ENCODE assay signal across 8 cellular contexts in genomic region chr16:8797364-8798173, GRCh38. TPM values are rescaled to one million over a fixed set of nuclear protein-coding genes. Genes with fewer than 3 reads are reported as not detected.
DNase-seq lines count a peak whose midpoint lies in the region; ATAC-seq and TF ChIP-seq lines count a peak whose summit lies in the region.

Gene PMM2, plus strand, starts transcription at chr16:8797839. Its CDS starts 44 bp downstream, at chr16:8797883.
A gene with protein sequence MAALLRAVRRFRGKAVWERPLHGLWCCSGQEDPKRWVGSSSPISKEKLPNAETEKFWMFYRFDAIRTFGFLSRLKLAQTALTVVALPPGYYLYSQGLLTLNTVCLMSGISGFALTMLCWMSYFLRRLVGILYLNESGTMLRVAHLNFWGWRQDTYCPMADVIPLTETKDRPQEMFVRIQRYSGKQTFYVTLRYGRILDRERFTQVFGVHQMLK (minus strand): TSS chr16:8797639. CDS start chr16:8797614, 25 bp downstream.

- H3K36me3 Mint-ChIP-seq in activated B cell treated with CpG ODN at 0.5 μM for 24 hours (ENCODE audit: low read depth) (peaks cover 26% of the 10 kb centered on the region), immature natural killer cell (peaks cover 0 to 7% (median 0%) of the 10 kb centered on the region in 3 donors)

- H3K4me3 Mint-ChIP-seq in activated B cell treated with CpG ODN at 0.5 μM for 24 hours (peak within 1 kb of the TSS; percentile 98), immature natural killer cell (peak within 1 kb of the TSS; percentile 92 to 97 (median 93))

- POLR2A ChIA-PET in activated B cell treated with CpG ODN at 0.5 μM for 24 hours (lab: Charles Lee): interaction anchor here (0.5 to 2.5 kb wide), 13 partner anchors 59 to 337 kb away, joined by 3 to 28 read pairs (median 4); partner anchors contain the start of genes ABAT, CARHSP1, HAPSTR1 and METTL22

- TF ChIP-seq CTCF in AG09319 (IDR thresholded peaks at IDR 0.05; ENCODE audit: low read depth, low read length): no peak
- no peak for TF ChIP-seq CTCF in activated B cell treated with CpG ODN at 0.5 μM for 24 hours (IDR thresholded peaks at IDR 0.05)

- H3K27ac ChIP-seq in caudate nucleus (ENCODE audit: low read depth, low read length): peak within 1 kb of the TSS; percentile 20

- H3K27me3 Mint-ChIP-seq in activated B cell treated with CpG ODN at 0.5 μM for 24 hours: no peaks in the 10 kb centered on the region
- H3K27me3 Mint-ChIP-seq in immature natural killer cell (ENCODE audit: low read depth in 3 of 3): peaks cover 5 to 7% (median 6%) of the 10 kb centered on the region in 3 donors

- H3K27ac Mint-ChIP-seq in activated B cell treated with CpG ODN at 0.5 μM for 24 hours (peak within 1 kb of the TSS; percentile 87), immature natural killer cell (peak within 1 kb of the TSS; percentile 86 to 93 (median 90))

- intact Hi-C loops in activated B cell treated with CpG ODN at 0.5 μM for 24 hours (cut with micrococcal nuclease): loop anchor here (1.0 to 5.0 kb wide), 10 partner anchors 72 to 340 kb away; partner anchors contain the start of genes ABAT, CARHSP1, HAPSTR1 and METTL22

- DNase-seq in AG09319 (ENCODE audit: extremely low read depth, low read depth) (peak; percentile 86), NCI-H345 (lab: John Stamatoyannopoulos, UW) (peak; percentile 96), activated B cell treated with CpG ODN at 0.5 μM for 24 hours (peak; percentile 91), caudate nucleus (lab: John Stamatoyannopoulos, UW) (peak; percentile 72 to 99 (median 97)), immature natural killer cell (peak; percentile 94 to 95 (median 94)), smooth muscle cell of the brain vasculature (ENCODE audit: low read depth, low spot score) (peak; percentile 89)

- ATAC-seq in GM19025 (IDR thresholded peaks at IDR 0.05; ENCODE audit: low read depth, unreplicated experiment) (peak; percentile 94), HG03280 (IDR thresholded peaks at IDR 0.05; ENCODE audit: unreplicated experiment) (peak; percentile 94), activated B cell treated with CpG ODN at 0.5 μM for 24 hours (ENCODE audit: low read depth) (peak; percentile 96)

- H3K4me1 Mint-ChIP-seq in activated B cell treated with CpG ODN at 0.5 μM for 24 hours (peaks cover 36% of the 10 kb centered on the region), immature natural killer cell (peaks cover 29 to 43% of the 10 kb centered on the region in 2 donors)

- CTCF ChIA-PET in activated B cell treated with CpG ODN at 0.5 μM for 24 hours (lab: Charles Lee): interaction anchor here (0.7 to 1.9 kb wide), 3 partner anchors 83 to 338 kb away, joined by 3 to 8 read pairs (median 5); no protein-coding TSS in a partner anchor

- H3K9me3 Mint-ChIP-seq in activated B cell treated with CpG ODN at 0.5 μM for 24 hours (no peaks in the 10 kb centered on the region), immature natural killer cell (no peaks in the 10 kb centered on the region)

RNA-seq across cellular contexts. Expression of gene PMM2, which starts in this region (rescaled TPM):
- 57.4 and 61.1 TPM in 2 replicates for total RNA-seq in activated B cell treated with CpG ODN at 0.5 μM for 24 hours
- 10 to 100 TPM; 11.2 to 28.9 (median 15.1) TPM for polyA plus RNA-seq in immature natural killer cell

RNA-seq across cellular contexts. Expression of the second gene that starts in this region (rescaled TPM):
- total RNA-seq in activated B cell treated with CpG ODN at 0.5 μM for 24 hours: 10.6 and 13.0 TPM in 2 replicates
- 1 to 10 TPM; 6.1 to 8.3 (median 7.0) TPM for polyA plus RNA-seq in immature natural killer cell

Comparison
In these comparisons a context has a peak if more than half of its experiments do, and no peak if none do; other contexts are left out.
1. Peak in every context shown above with its lines: DNase-seq, ATAC-seq and H3K27ac ChIP-seq.